1 cellular context compared by ENCODE assay signal in genomic region chr3:157475921-157476395, GRCh38.
TF ChIP-seq lines count a peak whose summit lies in the region.

No MANE protein-coding gene starts in this region.

TF ChIP-seq in HEK293, 187 proteins besides CTCF, POLR2A, EP300 and RAD21 (continued from another document and continues in another):
- no peak for TF ChIP-seq ZNF18 (tag by site-specific recombination; IDR thresholded peaks at IDR 0.05)
- 0 out of 2 replicates have a peak, but pooled peaks have one; percentile 50 for TF ChIP-seq ZNF10 (tag by site-specific recombination; IDR thresholded peaks at IDR 0.05)
- TF ChIP-seq ZNF707 (tag by site-specific recombination; IDR thresholded peaks at IDR 0.05) = no peak
- TF ChIP-seq ZNF48 (tag by site-specific recombination; IDR thresholded peaks at IDR 0.05) = no peak
- no peak for TF ChIP-seq ZNF549 (tag by site-specific recombination; IDR thresholded peaks at IDR 0.05)
- no peak for TF ChIP-seq ZNF701 (tag by site-specific recombination; IDR thresholded peaks at IDR 0.05)
- TF ChIP-seq ZNF132 (tag by site-specific recombination; IDR thresholded peaks at IDR 0.05; ENCODE audit: borderline replicate concordance) = no peak
- no peak for TF ChIP-seq ZNF776 (tag by site-specific recombination; IDR thresholded peaks at IDR 0.05; ENCODE audit: borderline replicate concordance)
- peak; percentile 44; the same call in 1 of the 2 replicates for TF ChIP-seq GLI2 (tag by site-specific recombination; IDR thresholded peaks at IDR 0.05; ENCODE audit: borderline replicate concordance, low read depth)
- TF ChIP-seq ZNF184 (tag by site-specific recombination; IDR thresholded peaks at IDR 0.05) = no peak
- TF ChIP-seq ZNF398 (tag by site-specific recombination; IDR thresholded peaks at IDR 0.05) = peak; percentile 72
- no peak for TF ChIP-seq ZNF670 (tag by site-specific recombination; IDR thresholded peaks at IDR 0.05; ENCODE audit: low read depth)
- TF ChIP-seq ZBTB49 (tag by site-specific recombination; IDR thresholded peaks at IDR 0.05; ENCODE audit: low read depth) = no peak
- no peak for TF ChIP-seq ZNF510 (tag by site-specific recombination; IDR thresholded peaks at IDR 0.05; ENCODE audit: insufficient replicate concordance)
- no peak for TF ChIP-seq GLIS1 (tag by site-specific recombination; IDR thresholded peaks at IDR 0.05)
- TF ChIP-seq ZNF777 (tag by site-specific recombination; IDR thresholded peaks at IDR 0.05; ENCODE audit: borderline replicate concordance) = no peak
- TF ChIP-seq ZNF488 (tag by site-specific recombination; IDR thresholded peaks at IDR 0.05) = 0 out of 2 replicates have a peak, but pooled peaks have one; percentile 45
- TF ChIP-seq REST (tag by site-specific recombination; IDR thresholded peaks at IDR 0.05) = no peak
- TF ChIP-seq OVOL3 (tag by site-specific recombination; IDR thresholded peaks at IDR 0.05) = no peak
- 0 out of 2 replicates have a peak, but pooled peaks have one; percentile 15 for TF ChIP-seq BCL6B (tag by site-specific recombination; IDR thresholded peaks at IDR 0.05)
- TF ChIP-seq ZSCAN16 (tag by site-specific recombination; IDR thresholded peaks at IDR 0.05) = no peak
- no peak for TF ChIP-seq ZNF221 (tag by site-specific recombination; IDR thresholded peaks at IDR 0.05; ENCODE audit: borderline replicate concordance)
- no peak for TF ChIP-seq ZNF830 (tag by site-specific recombination; IDR thresholded peaks at IDR 0.05; ENCODE audit: low read depth)
- TF ChIP-seq ZFP41 (tag by site-specific recombination; IDR thresholded peaks at IDR 0.05; ENCODE audit: borderline replicate concordance) = no peak
- TF ChIP-seq ZNF311 (tag by site-specific recombination; IDR thresholded peaks at IDR 0.05; ENCODE audit: borderline replicate concordance) = no peak
- no peak for TF ChIP-seq ZBTB44 (tag by site-specific recombination; IDR thresholded peaks at IDR 0.05)
- peak; percentile 53 for TF ChIP-seq ZBTB17 (tag by site-specific recombination; IDR thresholded peaks at IDR 0.05)
- no peak; the same call in 1 of the 2 replicates for TF ChIP-seq ZNF324 (tag by site-specific recombination; IDR thresholded peaks at IDR 0.05)
- TF ChIP-seq ZNF140 (tag by site-specific recombination; IDR thresholded peaks at IDR 0.05) = no peak
- no peak for TF ChIP-seq ZNF473 (tag by site-specific recombination; IDR thresholded peaks at IDR 0.05)
- TF ChIP-seq ZNF654 (tag by site-specific recombination; IDR thresholded peaks at IDR 0.05; ENCODE audit: low read depth) = no peak; the same call in 1 of the 2 replicates
- TF ChIP-seq ZNF768 (tag by site-specific recombination; IDR thresholded peaks at IDR 0.05) = no peak
- no peak for TF ChIP-seq HOXA7 (CRISPR knock-in tag; IDR thresholded peaks at IDR 0.05; ENCODE audit: borderline replicate concordance)
- peak; percentile 52; the same call in 1 of the 2 replicates for TF ChIP-seq INSM2 (tag by site-specific recombination; IDR thresholded peaks at IDR 0.05)
- TF ChIP-seq ZNF837 (tag by site-specific recombination; IDR thresholded peaks at IDR 0.05) = no peak
- no peak for TF ChIP-seq ZNF610 (tag by site-specific recombination; IDR thresholded peaks at IDR 0.05; ENCODE audit: borderline replicate concordance)
- TF ChIP-seq ZBTB8A (tag by site-specific recombination; IDR thresholded peaks at IDR 0.05) = no peak
- TF ChIP-seq MZF1 (tag by site-specific recombination; IDR thresholded peaks at IDR 0.05; ENCODE audit: borderline replicate concordance) = no peak
- TF ChIP-seq ZNF26 (tag by site-specific recombination; IDR thresholded peaks at IDR 0.05) = no peak
- no peak for TF ChIP-seq SP3 (tag by site-specific recombination; IDR thresholded peaks at IDR 0.05)
- TF ChIP-seq ZBTB1 (tag by site-specific recombination; IDR thresholded peaks at IDR 0.05) = no peak
- TF ChIP-seq PRDM1 (tag by site-specific recombination; IDR thresholded peaks at IDR 0.05) = no peak
- TF ChIP-seq REPIN1 (tag by site-specific recombination; IDR thresholded peaks at IDR 0.05; ENCODE audit: low read depth) = no peak
- TF ChIP-seq ZNF354C (tag by site-specific recombination; IDR thresholded peaks at IDR 0.05; ENCODE audit: borderline replicate concordance, low read depth) = no peak
- TF ChIP-seq ZNF660 (tag by site-specific recombination; IDR thresholded peaks at IDR 0.05) = peak; percentile 93
- no peak for TF ChIP-seq ZBTB26 (tag by site-specific recombination; optimal IDR thresholded peaks at IDR 0.05)
